ENCODE assay signal across 30 cellular contexts in genomic region chr1:197339092-197339836, GRCh38.
"Had no signal": no experiment of that assay in that cellular context is flagged by ENCODE, and none has a peak within 500 bp of the region (broad histone marks: within the 10 kb centered on the region; RNA-seq: fewer than 3 reads in every experiment).

No MANE protein-coding gene starts in this region.

- H3K4me3 ChIP-seq: ascending aorta, breast epithelium, cardiac muscle cell, colonic mucosa, gastrocnemius medialis, heart left ventricle had no signal

- H3K9me3 ChIP-seq: ascending aorta, breast epithelium, colonic mucosa, gastrocnemius medialis, heart left ventricle had no signal

- H3K27ac ChIP-seq: ascending aorta, breast epithelium, cardiac muscle cell, colonic mucosa, foreskin keratinocyte, gastrocnemius medialis, heart left ventricle, WERI-Rb-1 had no signal

- ATAC-seq: activated CD4-positive, CD25-positive, alpha-beta regulatory T cell treated with anti-CD3 and anti-CD28 coated beads, Interleukin-2, amount 50 U/mL, for 24 hours; activated CD8-positive, alpha-beta memory T cell treated with anti-CD3 and anti-CD28 coated beads, Interleukin-2, amount 10 ng/mL, durations not matched to agents 7 days and 5 days; activated CD8-positive, alpha-beta T cell treated with anti-CD3 and anti-CD28 coated beads, Interleukin-2, amount 10 ng/mL, durations not matched to agents 7 days and 5 days; activated naive CD4-positive, alpha-beta T cell treated with anti-CD3 and anti-CD28 coated beads, Interleukin-2, amount 50 U/mL, for 72 hours; activated T-cell treated with anti-CD3 and anti-CD28 coated beads, Interleukin-2, amount 50 U/mL, for 72 hours; esophagus mucosa; foreskin keratinocyte; gastrocnemius medialis; heart left ventricle had no signal

- H3K36me3 ChIP-seq: ascending aorta, breast epithelium, cardiac muscle cell, colonic mucosa, gastrocnemius medialis, heart left ventricle, WERI-Rb-1 had no signal

- H3K4me1 ChIP-seq: ascending aorta, breast epithelium, colonic mucosa, foreskin keratinocyte, gastrocnemius medialis, heart left ventricle had no signal

- H3K27me3 ChIP-seq: ascending aorta, breast epithelium, cardiac muscle cell, colonic mucosa, gastrocnemius medialis, heart left ventricle had no signal

- DNase-seq: activated B cell treated with CpG ODN at 0.5 μM for 24 hours; activated CD4-positive, alpha-beta T cell treated with anti-CD3 and anti-CD28 coated beads for 48 hours; activated CD4-positive, alpha-beta T cell treated with anti-CD3 and anti-CD28 coated beads, Interleukin-2, amount 50 U/mL, for 1 hour; activated CD4-positive, alpha-beta T cell treated with anti-CD3 and anti-CD28 coated beads, Interleukin-2, amount 50 U/mL, for 48 hours; activated CD8-positive, alpha-beta memory T cell treated with anti-CD3 and anti-CD28 coated beads, Interleukin-2, amount 10 ng/mL, durations not matched to agents 7 days and 5 days; activated CD8-positive, alpha-beta memory T cell treated with anti-CD3 and anti-CD28 coated beads, Interleukin-2, amount 50 U/mL, for 4 hours; activated CD8-positive, alpha-beta T cell treated with anti-CD3 and anti-CD28 coated beads, Interleukin-2, amount 10 ng/mL, durations not matched to agents 7 days and 5 days; activated gamma-delta T cell; activated naive CD4-positive, alpha-beta T cell; activated naive CD4-positive, alpha-beta T cell treated with anti-CD3 and anti-CD28 coated beads, Interleukin-2, amount 10 ng/mL, durations not matched to agents 7 days and 5 days; activated naive CD8-positive, alpha-beta T cell treated with anti-CD3 and anti-CD28 coated beads, Interleukin-2, amount 10 ng/mL, durations not matched to agents 7 days and 5 days; activated T-cell treated with anti-CD3 and anti-CD28 coated beads, Interleukin-2, amount 50 U/mL, for 24 hours; activated T-cell treated with anti-CD3 and anti-CD28 coated beads, Interleukin-2, amount 50 U/mL, for 72 hours; central memory CD4-positive, alpha-beta T cell; cerebellar nuclear complex; colonic mucosa; effector CD8-positive, alpha-beta T cell; endodermal cell; foreskin keratinocyte; gastrocnemius medialis; glutamatergic neuron; heart left ventricle; T-helper 2 cell; WERI-Rb-1 had no signal
